21 cellular contexts compared by ENCODE assay signal in the genomic region with DNA sequence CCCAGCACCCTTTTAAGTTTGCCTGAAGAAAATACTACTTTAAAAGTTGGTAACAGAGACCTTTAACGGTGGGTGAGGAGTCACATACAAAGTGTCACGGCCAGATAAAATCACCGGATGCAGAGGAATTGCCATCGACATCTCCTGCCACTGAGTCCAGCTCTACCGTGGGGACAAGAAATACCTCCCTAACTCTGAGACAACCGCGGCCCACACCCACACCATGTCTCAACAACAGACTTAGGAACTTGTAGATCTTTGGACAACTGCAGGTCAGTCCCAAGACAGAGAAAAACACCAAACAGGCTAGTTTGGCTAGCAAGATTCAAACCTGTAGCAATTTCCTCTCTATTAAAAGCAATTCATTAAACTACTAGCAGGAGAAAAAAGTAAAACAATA. TPM values are rescaled to one million over a fixed set of nuclear protein-coding genes. Genes with fewer than 3 reads are reported as not detected.
DNase-seq lines count a peak whose midpoint lies in the region; ATAC-seq and TF ChIP-seq lines count a peak whose summit lies in the region.
"Had no signal": no experiment of that assay in that cellular context is flagged by ENCODE, and none has a peak within 500 bp of the region (broad histone marks: within the 10 kb centered on the region; RNA-seq: fewer than 3 reads in every experiment).

No MANE protein-coding gene starts in this region.

- H3K4me1 ChIP-seq in HAP-1, result peaks cover 23% of the 10 kb centered on the region
- H3K4me1 ChIP-seq in iPS-15b (ENCODE audit: control insufficient read depth, insufficient read depth, low read length), result peaks cover 27% of the 10 kb centered on the region
- peaks cover 24% of the 10 kb centered on the region for H3K4me1 ChIP-seq in smooth muscle cell (ENCODE audit: low read depth)
- H3K4me1 ChIP-seq: foreskin keratinocyte, Peyer's patch, sigmoid colon had no signal

- H3K4me3 Mint-ChIP-seq in WTC11 (peak overlapping the region; percentile 86), glutamatergic neuron (ENCODE audit: unreplicated experiment) (no peak overlapping the region)
- H3K4me3 Mint-ChIP-seq: activated CD8-positive, alpha-beta memory T cell treated with anti-CD3 and anti-CD28 coated beads, Interleukin-2, amount 10 ng/mL, durations not matched to agents 7 days and 5 days had no signal

- peaks cover 5% of the 10 kb centered on the region; the same call in 1 of the 2 replicates for H3K27me3 Mint-ChIP-seq in WTC11 (ENCODE audit: low read depth)
- H3K27me3 Mint-ChIP-seq in glutamatergic neuron (ENCODE audit: unreplicated experiment), result peaks cover 2% of the 10 kb centered on the region

- no peaks in the 10 kb centered on the region for H4K20me1 ChIP-seq in smooth muscle cell (ENCODE audit: low read depth)

- H3K36me3 Mint-ChIP-seq in WTC11, result 0 out of 2 replicates have a peak, but pooled peaks cover 2% of the 10 kb centered on the region
- H3K36me3 Mint-ChIP-seq in glutamatergic neuron (ENCODE audit: unreplicated experiment), result no peaks in the 10 kb centered on the region

- in situ Hi-C loops in HAP-1 (cut with MboI; ENCODE audit: low sequenced_read_pairs), result no loop called here

- DNase-seq in HAP-1 (ENCODE audit: low spot score in 2 of 2) (no peak), WTC11 (ENCODE audit: low spot score) (no peak), smooth muscle cell (lab: John Stamatoyannopoulos, UW; ENCODE audit: unreplicated experiment) (no peak), glutamatergic neuron (no peak), NCI-H2107 treated with DMSO at 0.1 percent for 48 hours (lab: John Stamatoyannopoulos, UW; ENCODE audit: unreplicated experiment) (no peak), NCI-H1417 (lab: John Stamatoyannopoulos, UW) (no peak)
- DNase-seq: activated CD8-positive, alpha-beta memory T cell treated with anti-CD3 and anti-CD28 coated beads, Interleukin-2, amount 10 ng/mL, durations not matched to agents 7 days and 5 days; activated effector memory CD4-positive, alpha-beta T cell treated with anti-CD3 and anti-CD28 coated beads, Interleukin-2, amount 50 U/mL, for 16 hours; Calu3; midbrain; NCI-H1092; NCI-H748 treated with DMSO at 0.1 percent for 48 hours; nucleus accumbens; Peyer's patch; sigmoid colon; stimulated activated CD4-positive, alpha-beta T cell treated with anti-CD3 and anti-CD28 coated beads, Interleukin-2, amount 100 ng/mL, for 24 hours had no signal

- H3K4me1 Mint-ChIP-seq in WTC11 (peaks cover 66% of the 10 kb centered on the region), glutamatergic neuron (ENCODE audit: low read depth, unreplicated experiment) (peaks cover 4% of the 10 kb centered on the region)

- H3K4me3 ChIP-seq in HAP-1 (peak overlapping the region; percentile 29), iPS-15b (ENCODE audit: low read depth, low read length) (peak overlapping the region; percentile 60), smooth muscle cell (peak overlapping the region; percentile 44)
- H3K4me3 ChIP-seq: Peyer's patch, suprapubic skin had no signal

- H3F3A ChIP-seq in smooth muscle cell (ENCODE audit: low read depth), result peaks cover 11% of the 10 kb centered on the region

- ATAC-seq in WTC11, result no peak
- ATAC-seq: activated CD8-positive, alpha-beta memory T cell treated with anti-CD3 and anti-CD28 coated beads, Interleukin-2, amount 10 ng/mL, durations not matched to agents 7 days and 5 days; SK-N-SH treated with all-trans-retinoic acid at 6 μM for 48 hours had no signal

- no peak overlapping the region for H3K27ac ChIP-seq in smooth muscle cell (ENCODE audit: low read depth)
- H3K27ac ChIP-seq: foreskin keratinocyte, KMS-11, Peyer's patch, suprapubic skin had no signal

- H3K36me3 ChIP-seq in HAP-1 (replicated peaks), result no peaks in the 10 kb centered on the region
- H3K36me3 ChIP-seq in iPS-15b (ENCODE audit: control insufficient read depth, insufficient read depth, low read length), result no peaks in the 10 kb centered on the region
- no peaks in the 10 kb centered on the region for H3K36me3 ChIP-seq in smooth muscle cell (ENCODE audit: low read depth)
- H3K36me3 ChIP-seq: Peyer's patch, sigmoid colon, suprapubic skin had no signal

- H2AFZ ChIP-seq in smooth muscle cell (ENCODE audit: low read depth), result no peak overlapping the region

- H3K4me2 ChIP-seq in smooth muscle cell, result peak overlapping the region; percentile 85
- H3K4me2 ChIP-seq: KMS-11 had no signal

- H3K27ac Mint-ChIP-seq in WTC11 (peak overlapping the region; percentile 42), glutamatergic neuron (ENCODE audit: unreplicated experiment) (no peak overlapping the region)
- H3K27ac Mint-ChIP-seq: activated CD8-positive, alpha-beta memory T cell treated with anti-CD3 and anti-CD28 coated beads, Interleukin-2, amount 10 ng/mL, durations not matched to agents 7 days and 5 days had no signal

- CTCF ChIA-PET in WTC11 (lab: Charles Lee), result interaction anchor here (0.8 to 1.8 kb wide), 6 partner anchors 13 to 429 kb away, joined by 3 to 5 read pairs (median 4); no protein-coding TSS in a partner anchor

- no peaks in the 10 kb centered on the region for H3K9me3 ChIP-seq in HAP-1
- H3K9me3 ChIP-seq in iPS-15b (ENCODE audit: control insufficient read depth, insufficient read depth, low read length), result no peaks in the 10 kb centered on the region
- no peaks in the 10 kb centered on the region for H3K9me3 ChIP-seq in smooth muscle cell (replicated peaks; ENCODE audit: low read depth)
- H3K9me3 ChIP-seq: Peyer's patch, sigmoid colon, suprapubic skin had no signal

- H3K27me3 ChIP-seq in HAP-1 (ENCODE audit: low read depth) (no peaks in the 10 kb centered on the region), iPS-15b (ENCODE audit: control insufficient read depth, insufficient read depth, low read length) (no peaks in the 10 kb centered on the region), smooth muscle cell (ENCODE audit: low read depth) (peaks cover 13% of the 10 kb centered on the region)
- H3K27me3 ChIP-seq: Peyer's patch had no signal

- WGBS in smooth muscle cell (ENCODE audit: low lambda C conversion rate), result 10% methylated on average over 7 of the region's 7 CpGs

- H3K9me3 Mint-ChIP-seq in WTC11 (peaks cover 9% of the 10 kb centered on the region), glutamatergic neuron (ENCODE audit: unreplicated experiment) (no peaks in the 10 kb centered on the region)

- TF ChIP-seq CTCF in WTC11 (IDR thresholded peaks at IDR 0.05) (no peak), smooth muscle cell (IDR thresholded peaks at IDR 0.05; ENCODE audit: borderline replicate concordance, insufficient read depth, poor library complexity, severe bottlenecking) (no peak), glutamatergic neuron (IDR thresholded peaks at IDR 0.05; ENCODE audit: partially characterized antibody, unreplicated experiment) (no peak)

- POLR2A ChIA-PET in WTC11 (lab: Charles Lee), result interaction anchor here (0.6 to 1.1 kb wide), 3 partner anchors 12 to 303 kb away, joined by 3 read pairs; no protein-coding TSS in a partner anchor

- no peaks in the 10 kb centered on the region for H3K79me2 ChIP-seq in smooth muscle cell (ENCODE audit: low read depth)

- H3K9ac ChIP-seq in iPS-15b (ENCODE audit: low read depth, low read length) (no peak overlapping the region), smooth muscle cell (ENCODE audit: low read depth) (no peak overlapping the region)
- H3K9ac ChIP-seq: KMS-11 had no signal

TF ChIP-seq in WTC11, 78 proteins besides CTCF, POLR2A, EP300 and RAD21:
- TF ChIP-seq, protein P1, sequence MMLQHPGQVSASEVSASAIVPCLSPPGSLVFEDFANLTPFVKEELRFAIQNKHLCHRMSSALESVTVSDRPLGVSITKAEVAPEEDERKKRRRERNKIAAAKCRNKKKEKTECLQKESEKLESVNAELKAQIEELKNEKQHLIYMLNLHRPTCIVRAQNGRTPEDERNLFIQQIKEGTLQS (CRISPR knock-in tag; conservative IDR thresholded peaks at IDR 0.05), result no peak
- TF ChIP-seq GTF2I (CRISPR knock-in tag; conservative IDR thresholded peaks at IDR 0.05), result no peak

RNA-seq across cellular contexts. Expression of gene ETS1, which starts 0.7 kb away (rescaled TPM):
- total RNA-seq in WTC11 (2021) (25.3 to 33.1 TPM (median 27.2 TPM) in 3 replicates), smooth muscle cell (22.8 and 25.9 TPM in 2 replicates), glutamatergic neuron (ENCODE audit: unreplicated experiment) (1.0 TPM)
- 4.1 and 7.4 TPM in 2 replicates for polyA plus RNA-seq in smooth muscle cell

Comparison
In these comparisons a context has a peak if more than half of its experiments do, and no peak if none do; other contexts are left out.
1. RNA of gene ETS1, which starts 0.7 kb away (total RNA-seq): 25.3 to 33.1 TPM in WTC11 and 22.8 to 25.9 TPM in smooth muscle cell; 1.0 TPM in glutamatergic neuron (single experiment); every median in the first group is over 10 times any median in the second.
2. Peak in every context shown above with its lines, with median percentiles within 50 percentile points of each other: H3K4me3 ChIP-seq.